ENCODE assay signal across 20 cellular contexts in the genomic region with DNA sequence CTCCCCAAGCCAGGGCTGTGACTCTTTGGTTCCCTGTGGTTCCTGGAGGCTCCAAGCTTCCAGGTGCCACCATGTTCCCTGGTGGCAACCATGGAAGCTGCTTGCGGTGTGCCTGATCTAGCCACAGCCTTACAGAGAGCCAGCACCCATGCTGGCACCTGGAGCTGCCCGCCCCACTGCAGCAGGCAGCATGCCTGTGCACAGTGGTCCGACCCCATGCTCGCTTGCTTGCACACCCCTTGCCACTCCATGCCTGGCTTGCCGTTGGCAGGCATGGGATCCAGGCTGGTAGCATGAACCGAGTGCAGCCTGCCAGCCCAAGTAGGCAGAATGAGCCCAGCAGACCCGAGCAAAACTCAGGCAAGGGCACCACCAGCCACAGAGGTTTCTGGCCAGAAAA. TPM values are rescaled to one million over a fixed set of nuclear protein-coding genes. Genes with fewer than 3 reads are reported as not detected.
DNase-seq lines count a peak whose midpoint lies in the region; ATAC-seq and TF ChIP-seq lines count a peak whose summit lies in the region.
"Had no signal": no experiment of that assay in that cellular context is flagged by ENCODE, and none has a peak within 500 bp of the region (broad histone marks: within the 10 kb centered on the region; RNA-seq: fewer than 3 reads in every experiment).

No MANE protein-coding gene starts in this region.

- no peak overlapping the region for H3K9ac ChIP-seq in trophoblast cell (ENCODE audit: low read length)

- H4K8ac ChIP-seq in trophoblast cell (ENCODE audit: low read depth, low read length): no peak overlapping the region

- no peaks in the 10 kb centered on the region for H3K79me1 ChIP-seq in trophoblast cell (ENCODE audit: low read length)

- no peak overlapping the region for H3K23ac ChIP-seq in trophoblast cell (ENCODE audit: low read length)

- H4K91ac ChIP-seq in trophoblast cell (ENCODE audit: low read depth, low read length): no peak overlapping the region

- H2AK5ac ChIP-seq in trophoblast cell (ENCODE audit: low read length): no peak overlapping the region

- no peak overlapping the region for H2BK12ac ChIP-seq in trophoblast cell (ENCODE audit: low read length)

- no peak overlapping the region for H2BK5ac ChIP-seq in trophoblast cell (ENCODE audit: low read depth, low read length, poor library complexity)

- H3K4me2 ChIP-seq in trophoblast cell (ENCODE audit: low read length): no peak overlapping the region
- H3K4me2 ChIP-seq: A549, GM23338 had no signal

- H3K27ac ChIP-seq in right atrium auricular region: no peak overlapping the region
- H3K27ac ChIP-seq in RWPE1: peak overlapping the region; percentile 7; the same call in 1 of the 2 replicates
- H3K27ac ChIP-seq in trophoblast cell (ENCODE audit: low read depth, low read length): no peak overlapping the region
- no peak overlapping the region for H3K27ac ChIP-seq in CD4-positive, alpha-beta memory T cell (ENCODE audit: low read depth, low read length)
- H3K27ac ChIP-seq: 22Rv1, A549, HL-60 had no signal

- TF ChIP-seq CTCF in right atrium auricular region (IDR thresholded peaks at IDR 0.05) (no peak), RWPE1 (conservative IDR thresholded peaks at IDR 0.05; ENCODE audit: low read depth) (no peak), type B pancreatic cell (conservative IDR thresholded peaks at IDR 0.05) (no peak)

- H3K9me3 ChIP-seq in right atrium auricular region: peaks cover 0 to 3% of the 10 kb centered on the region in 2 donors
- H3K9me3 ChIP-seq in trophoblast cell (ENCODE audit: insufficient read depth, low read depth, low read length): no peaks in the 10 kb centered on the region
- no peaks in the 10 kb centered on the region for H3K9me3 ChIP-seq in CD4-positive, alpha-beta memory T cell (ENCODE audit: control insufficient read depth in 1 of 2, low read length in 2 of 2)

- H3K79me2 ChIP-seq in trophoblast cell (ENCODE audit: control insufficient read depth, insufficient read depth, low read length, poor library complexity): no peaks in the 10 kb centered on the region

- intact Hi-C loops in Right ventricle myocardium superior (cut with DNase I) (no loop called here), left ventricle myocardium superior (cut with micrococcal nuclease) (no loop called here)
- intact Hi-C loops in CD4-positive, alpha-beta memory T cell (cut with micrococcal nuclease): no loop called here

- no peaks in the 10 kb centered on the region for H3K9me3 Mint-ChIP-seq in type B pancreatic cell
- H3K9me3 Mint-ChIP-seq in CD4-positive, alpha-beta memory T cell: peaks cover 0 to 4% (median 0%) of the 10 kb centered on the region in 8 donors
- H3K9me3 Mint-ChIP-seq: GM23338, HFFc6 had no signal

- no peak overlapping the region for H2AFZ ChIP-seq in trophoblast cell (ENCODE audit: insufficient read depth, low read length, poor library complexity)
- H2AFZ ChIP-seq: GM23338 had no signal

- H3K4me3 ChIP-seq in right atrium auricular region (no peak overlapping the region), trophoblast cell (ENCODE audit: low read depth, low read length) (no peak overlapping the region)
- no peak overlapping the region for H3K4me3 ChIP-seq in CD4-positive, alpha-beta memory T cell (ENCODE audit: low read length in 2 of 2)
- H3K4me3 ChIP-seq: A549, GM23338 had no signal

- H2BK120ac ChIP-seq in trophoblast cell (ENCODE audit: insufficient read depth, low read length, poor library complexity): no peak overlapping the region

- CTCF ChIA-PET in RWPE1 (lab: Yijun Ruan, JAX): no interaction called here
- CTCF ChIA-PET in CD4-positive, alpha-beta memory T cell (lab: Charles Lee; ENCODE audit: partially characterized antibody): no interaction called here

- POLR2A ChIA-PET in RWPE1 (lab: Yijun Ruan, JAX; ENCODE audit: low non-redundant PET): no interaction called here
- POLR2A ChIA-PET in CD4-positive, alpha-beta memory T cell (lab: Charles Lee; ENCODE audit: partially characterized antibody): interaction anchor here (1.5 kb wide), 1 partner anchor 54 kb away, joined by 5 read pairs; the partner anchor contains the start of gene SLMAP

- no peak overlapping the region for H4K12ac ChIP-seq in trophoblast cell (ENCODE audit: low read depth, low read length)

- no peak overlapping the region for H3K14ac ChIP-seq in trophoblast cell (ENCODE audit: low read length)

- peak overlapping the region; percentile 18 for H3K18ac ChIP-seq in trophoblast cell (ENCODE audit: low read length)

- no CpG with 5 or more reads among the region's 7 CpGs for WGBS in trophoblast cell (ENCODE audit: extremely low coverage, insufficient coverage, insufficient read length)

- H3K36me3 Mint-ChIP-seq in type B pancreatic cell: peaks cover 5% of the 10 kb centered on the region
- peaks cover 2 to 7% of the 10 kb centered on the region in 2 donors for H3K36me3 Mint-ChIP-seq in CD4-positive, alpha-beta memory T cell

- H3K27me3 ChIP-seq in right atrium auricular region (no peaks in the 10 kb centered on the region), trophoblast cell (ENCODE audit: insufficient read depth, low read length) (no peaks in the 10 kb centered on the region)
- no peaks in the 10 kb centered on the region for H3K27me3 ChIP-seq in CD4-positive, alpha-beta memory T cell (ENCODE audit: insufficient read depth, low read length)

- no peaks in the 10 kb centered on the region for H3K36me3 ChIP-seq in right atrium auricular region
- no peaks in the 10 kb centered on the region for H3K36me3 ChIP-seq in trophoblast cell (ENCODE audit: control insufficient read depth in 1 of 2, insufficient read depth in 2 of 2, low read length in 2 of 2)
- no peaks in the 10 kb centered on the region for H3K36me3 ChIP-seq in CD4-positive, alpha-beta memory T cell (ENCODE audit: insufficient read depth, low read length)

- H3K27me3 Mint-ChIP-seq in type B pancreatic cell: no peaks in the 10 kb centered on the region
- H3K27me3 Mint-ChIP-seq in CD4-positive, alpha-beta memory T cell: no peaks in the 10 kb centered on the region

- DNase-seq in Right ventricle myocardium superior (no peak), right atrium auricular region (ENCODE audit: low spot score) (no peak), RWPE1 (ENCODE audit: low spot score) (no peak), left ventricle myocardium superior (peak; percentile 31), trophoblast cell (no peak), type B pancreatic cell (ENCODE audit: extremely low spot score, unreplicated experiment) (no peak)
- DNase-seq in stimulated activated naive CD8-positive, alpha-beta T cell treated with anti-CD3 and anti-CD28 coated beads, Interleukin-15, Interleukin-2, amounts not matched to agents 100 U/mL and 50 U/mL, for 24 hours: no peak
- no peak for DNase-seq in CD4-positive, alpha-beta memory T cell
- DNase-seq: AML-193; Calu3; CD8-positive, alpha-beta T cell; DMS79 treated with DMSO at 0.1 percent for 48 hours; GF-D8; HFFc6 had no signal

- no peak overlapping the region for H3K4ac ChIP-seq in trophoblast cell (ENCODE audit: low read depth, low read length)

- peaks cover 5% of the 10 kb centered on the region for H3K4me1 Mint-ChIP-seq in type B pancreatic cell (ENCODE audit: unreplicated experiment)
- H3K4me1 Mint-ChIP-seq in CD4-positive, alpha-beta memory T cell: peaks cover 41 to 63% (median 50%) of the 10 kb centered on the region in 4 donors

- H3K4me1 ChIP-seq in right atrium auricular region (no peaks in the 10 kb centered on the region), trophoblast cell (ENCODE audit: control insufficient read depth in 1 of 2, insufficient read depth in 2 of 2, low read length in 2 of 2) (no peaks in the 10 kb centered on the region)
- H3K4me1 ChIP-seq in CD4-positive, alpha-beta memory T cell (ENCODE audit: insufficient read depth, low read length): peaks cover 34% of the 10 kb centered on the region

- no peak overlapping the region for H3K4me3 Mint-ChIP-seq in type B pancreatic cell
- no peak overlapping the region for H3K4me3 Mint-ChIP-seq in CD4-positive, alpha-beta memory T cell
- H3K4me3 Mint-ChIP-seq: CD14-positive monocyte; CD8-positive, alpha-beta T cell; GM23338; HFFc6 had no signal

- ATAC-seq in Right ventricle myocardium superior (ENCODE audit: poor library complexity) (peak; percentile 38), left ventricle myocardium superior (peak; percentile 38)
- no peak for ATAC-seq in stimulated activated naive CD8-positive, alpha-beta T cell treated with anti-CD3 and anti-CD28 coated beads, Interleukin-15, Interleukin-2, amounts not matched to agents 100 U/mL and 50 U/mL, for 24 hours
- ATAC-seq: A549; CD8-positive, alpha-beta T cell; HCT116 had no signal

- H3K27ac Mint-ChIP-seq in type B pancreatic cell: no peak overlapping the region
- no peak overlapping the region for H3K27ac Mint-ChIP-seq in CD4-positive, alpha-beta memory T cell
- H3K27ac Mint-ChIP-seq: CD8-positive, alpha-beta T cell; GM23338; HFFc6 had no signal

RNA-seq across cellular contexts. Expression of gene SLMAP, which starts 53.9 kb away (rescaled TPM):
- total RNA-seq in Right ventricle myocardium superior (274 TPM), right atrium auricular region (100 to 1,000 TPM; 220 to 256 TPM), left ventricle myocardium superior (263 TPM), type B pancreatic cell (ENCODE audit: low replicate concordance) (55.1 and 71.0 TPM in 2 replicates)
- polyA plus RNA-seq in trophoblast cell (2013): 26.7 and 28.1 TPM in 2 replicates
- total RNA-seq in CD4-positive, alpha-beta memory T cell: 10 to 100 TPM; 58.6 to 69.0 TPM
- 10 to 100 TPM; 17.5 to 27.4 TPM for polyA plus RNA-seq in CD4-positive, alpha-beta memory T cell
